17 cellular contexts compared by ENCODE assay signal in genomic region chr20:42018979-42019378, GRCh38.
DNase-seq lines count a peak whose midpoint lies in the region; ATAC-seq and TF ChIP-seq lines count a peak whose summit lies in the region.
"Had no signal": no experiment of that assay in that cellular context is flagged by ENCODE, and none has a peak within 500 bp of the region (broad histone marks: within the 10 kb centered on the region; RNA-seq: fewer than 3 reads in every experiment).

No MANE protein-coding gene starts in this region.

- ATAC-seq in gastrocnemius medialis: no peak
- no peak for ATAC-seq in CD4-positive, alpha-beta T cell (ENCODE audit: poor library complexity)

- intact Hi-C loops in gastrocnemius medialis (cut with DNase I; ENCODE audit: low total_unique reads): no loop called here
- intact Hi-C loops in CD4-positive, alpha-beta T cell (cut with DNase I, micrococcal nuclease): no loop called here

- no peaks in the 10 kb centered on the region for H3K9me3 Mint-ChIP-seq in neural progenitor cell
- peaks cover 3% of the 10 kb centered on the region for H3K9me3 Mint-ChIP-seq in CD4-positive, alpha-beta T cell
- H3K9me3 Mint-ChIP-seq: activated B cell treated with CpG ODN at 0.5 μM for 24 hours; stimulated activated naive CD8-positive, alpha-beta T cell treated with anti-CD3 and anti-CD28 coated beads, Interleukin-15, Interleukin-2, amounts not matched to agents 100 ng/mL and 50 ng/mL, for 24 hours had no signal

- no peaks in the 10 kb centered on the region for H3K36me3 Mint-ChIP-seq in neural progenitor cell
- no peaks in the 10 kb centered on the region for H3K36me3 Mint-ChIP-seq in CD4-positive, alpha-beta T cell (ENCODE audit: low read depth)
- H3K36me3 Mint-ChIP-seq: IgD-negative memory B cell had no signal

- TF ChIP-seq POLR2A in gastrocnemius medialis (IDR thresholded peaks at IDR 0.05): no peak

- in situ Hi-C loops in gastrocnemius medialis (cut with MboI; ENCODE audit: low sequenced_read_pairs in 4 of 4): no loop called here

- H3K36me3 ChIP-seq in neural progenitor cell (no peaks in the 10 kb centered on the region), gastrocnemius medialis (no peaks in the 10 kb centered on the region)

- H3K4me3 ChIP-seq in neural progenitor cell (no peak overlapping the region), gastrocnemius medialis (no peak overlapping the region)

- DNase-seq in NCI-H748 (lab: John Stamatoyannopoulos, UW; ENCODE audit: unreplicated experiment): peak; percentile 47
- DNase-seq in NCI-H748 treated with DMSO at 0.1 percent for 48 hours (lab: John Stamatoyannopoulos, UW): no peak
- peak; percentile 10 for DNase-seq in HT1080 (ENCODE audit: low read depth)
- DNase-seq in SW480 (ENCODE audit: low spot score): peak; percentile 20
- DNase-seq in neural progenitor cell (ENCODE audit: low spot score): peak; percentile 51
- DNase-seq in occipital lobe (lab: John Stamatoyannopoulos, UW): no peak
- DNase-seq in gastrocnemius medialis: no peak
- no peak for DNase-seq in CD4-positive, alpha-beta T cell
- DNase-seq: activated B cell treated with CpG ODN at 0.5 μM for 24 hours; activated T-cell treated with anti-CD3 and anti-CD28 coated beads for 4 hours; cortex of kidney; DMS79 treated with DMSO at 0.1 percent for 48 hours; HFFc6; SHP77; stimulated activated CD4-positive, alpha-beta T cell treated with anti-CD3 and anti-CD28 coated beads, Interleukin-4, amount 100 ng/mL, for 24 hours had no signal

- TF ChIP-seq CTCF in neural progenitor cell (IDR thresholded peaks at IDR 0.05) (peak; percentile 62), gastrocnemius medialis (IDR thresholded peaks at IDR 0.05 in 4 of 5, conservative IDR thresholded peaks at IDR 0.05 in 1 of 5) (no peak)
- no peak for TF ChIP-seq CTCF in CD4-positive, alpha-beta T cell (IDR thresholded peaks at IDR 0.05)

- H3K27ac ChIP-seq in neural progenitor cell (no peak overlapping the region), gastrocnemius medialis (no peak overlapping the region)
- no peak overlapping the region for H3K27ac ChIP-seq in CD4-positive, alpha-beta T cell (ENCODE audit: low read depth, low read length)

- POLR2A ChIA-PET in CD4-positive, alpha-beta T cell (lab: Charles Lee): no interaction called here

- H3K79me2 ChIP-seq in neural progenitor cell (ENCODE audit: low read depth): no peaks in the 10 kb centered on the region

- CTCF ChIA-PET in CD4-positive, alpha-beta T cell (lab: Charles Lee): no interaction called here

- no peaks in the 10 kb centered on the region for H3K4me1 Mint-ChIP-seq in neural progenitor cell
- H3K4me1 Mint-ChIP-seq in CD4-positive, alpha-beta T cell (ENCODE audit: low read depth): no peaks in the 10 kb centered on the region
- H3K4me1 Mint-ChIP-seq: activated B cell treated with CpG ODN at 0.5 μM for 24 hours, IgD-negative memory B cell had no signal

- H3K9ac ChIP-seq in neural progenitor cell: no peak overlapping the region

- no peaks in the 10 kb centered on the region for H3K4me1 ChIP-seq in neural progenitor cell
- H3K4me1 ChIP-seq in gastrocnemius medialis: no peaks in the 10 kb centered on the region

- no peak overlapping the region for H3K4me3 Mint-ChIP-seq in neural progenitor cell
- no peak overlapping the region for H3K4me3 Mint-ChIP-seq in CD4-positive, alpha-beta T cell
- H3K4me3 Mint-ChIP-seq: activated B cell treated with CpG ODN at 0.5 μM for 24 hours; HFFc6; IgD-negative memory B cell; stimulated activated naive CD8-positive, alpha-beta T cell treated with anti-CD3 and anti-CD28 coated beads, Interleukin-15, Interleukin-2, amounts not matched to agents 100 ng/mL and 50 ng/mL, for 24 hours had no signal

- no peak overlapping the region for H2AFZ ChIP-seq in neural progenitor cell (replicated peaks)

- no peak overlapping the region for H3K4me2 ChIP-seq in neural progenitor cell

- no peak overlapping the region for H3K27ac Mint-ChIP-seq in neural progenitor cell
- no peak overlapping the region for H3K27ac Mint-ChIP-seq in CD4-positive, alpha-beta T cell
- H3K27ac Mint-ChIP-seq: activated B cell treated with CpG ODN at 0.5 μM for 24 hours; HFFc6; IgD-negative memory B cell; stimulated activated naive CD8-positive, alpha-beta T cell treated with anti-CD3 and anti-CD28 coated beads, Interleukin-15, Interleukin-2, amounts not matched to agents 100 ng/mL and 50 ng/mL, for 24 hours had no signal

- peaks cover 3% of the 10 kb centered on the region for H3K27me3 Mint-ChIP-seq in neural progenitor cell (ENCODE audit: insufficient read depth, low read depth)
- H3K27me3 Mint-ChIP-seq in CD4-positive, alpha-beta T cell: peaks cover 1% of the 10 kb centered on the region
- H3K27me3 Mint-ChIP-seq: activated B cell treated with CpG ODN at 0.5 μM for 24 hours; IgD-negative memory B cell; stimulated activated naive CD8-positive, alpha-beta T cell treated with anti-CD3 and anti-CD28 coated beads, Interleukin-15, Interleukin-2, amounts not matched to agents 100 ng/mL and 50 ng/mL, for 24 hours had no signal

- H3K9me3 ChIP-seq in neural progenitor cell (ENCODE audit: low read depth): no peaks in the 10 kb centered on the region
- H3K9me3 ChIP-seq in gastrocnemius medialis: no peaks in the 10 kb centered on the region
- no peaks in the 10 kb centered on the region for H3K9me3 ChIP-seq in CD4-positive, alpha-beta T cell (ENCODE audit: control insufficient read depth, low read length)

- H3F3A ChIP-seq in neural progenitor cell (ENCODE audit: low read depth): no peaks in the 10 kb centered on the region

- H4K20me1 ChIP-seq in neural progenitor cell (ENCODE audit: low read depth): no peaks in the 10 kb centered on the region

- H3K27me3 ChIP-seq in neural progenitor cell (no peaks in the 10 kb centered on the region), gastrocnemius medialis (no peaks in the 10 kb centered on the region)
- H3K27me3 ChIP-seq in CD4-positive, alpha-beta T cell (ENCODE audit: control insufficient read depth, insufficient read depth, low read length): no peaks in the 10 kb centered on the region

Comparison
In these comparisons a context has a peak if more than half of its experiments do, and no peak if none do; other contexts are left out.
1. DNase-seq: peak in NCI-H748 (single experiment), HT1080 (single experiment), SW480 (single experiment) and neural progenitor cell (single experiment); none in NCI-H748 treated with DMSO at 0.1 percent for 48 hours (single experiment), occipital lobe (single experiment), gastrocnemius medialis (0 of 2) and CD4-positive, alpha-beta T cell (0 of 10).